In genomic region chr16:15539197-15539596, GRCh38 we compare ENCODE assay signal across 13 cellular contexts.
A peak's percentile ranks its signal among the peaks of the same experiment; 100 is the strongest.
DNase-seq lines count a peak whose midpoint lies in the region; ATAC-seq and TF ChIP-seq lines count a peak whose summit lies in the region.
"Had no signal": no experiment of that assay in that cellular context is flagged by ENCODE, and none has a peak within 500 bp of the region (broad histone marks: within the 10 kb centered on the region; RNA-seq: fewer than 3 reads in every experiment).

No MANE protein-coding gene starts in this region.

- H4K20me1 ChIP-seq in Karpas-422 (ENCODE audit: insufficient read depth, low read depth, low read length) (no peaks in the 10 kb centered on the region), OCI-LY7 (ENCODE audit: insufficient read depth, low read length) (no peaks in the 10 kb centered on the region)

- no peak for TF ChIP-seq CTCF in OCI-LY7 (conservative IDR thresholded peaks at IDR 0.05; ENCODE audit: low read length)
- no peak for TF ChIP-seq CTCF in omental fat pad (IDR thresholded peaks at IDR 0.05)

- H3K79me2 ChIP-seq in Karpas-422 (ENCODE audit: low read length) (no peaks in the 10 kb centered on the region), OCI-LY7 (ENCODE audit: insufficient read depth, low read depth, low read length) (no peaks in the 10 kb centered on the region)

- H3K4me2 ChIP-seq in Karpas-422 (ENCODE audit: low read depth, low read length, poor library complexity, severe bottlenecking), result no peak overlapping the region
- no peak overlapping the region for H3K4me2 ChIP-seq in OCI-LY7 (ENCODE audit: low read length)

- no peak overlapping the region for H3K9ac ChIP-seq in Karpas-422 (ENCODE audit: low read length)

- H3K9me3 ChIP-seq in Karpas-422 (ENCODE audit: low read length) (no peaks in the 10 kb centered on the region), OCI-LY7 (ENCODE audit: low read length) (no peaks in the 10 kb centered on the region; the same call in 1 of the 2 replicates)
- no peaks in the 10 kb centered on the region for H3K9me3 ChIP-seq in effector memory CD4-positive, alpha-beta T cell (ENCODE audit: control insufficient read depth, low read length)
- H3K9me3 ChIP-seq: colonic mucosa had no signal

- H3K9me2 ChIP-seq in Karpas-422 (replicated peaks; ENCODE audit: insufficient read depth, low read length) (no peaks in the 10 kb centered on the region), OCI-LY7 (ENCODE audit: insufficient read depth, low read length) (no peaks in the 10 kb centered on the region)

- H3K4me1 ChIP-seq in Karpas-422 (ENCODE audit: low read length) (no peaks in the 10 kb centered on the region), OCI-LY7 (ENCODE audit: insufficient read depth, low read length, poor library complexity, severe bottlenecking) (no peaks in the 10 kb centered on the region)
- H3K4me1 ChIP-seq in effector memory CD4-positive, alpha-beta T cell (ENCODE audit: control insufficient read depth, insufficient read depth, low read length, poor library complexity, severe bottlenecking), result no peaks in the 10 kb centered on the region
- H3K4me1 ChIP-seq: colonic mucosa had no signal

- no peak overlapping the region for H3K4me3 ChIP-seq in Karpas-422 (ENCODE audit: low read length)
- H3K4me3 ChIP-seq in OCI-LY7 (ENCODE audit: low read depth, low read length, poor library complexity, severe bottlenecking), result no peak overlapping the region
- H3K4me3 ChIP-seq in effector memory CD4-positive, alpha-beta T cell (ENCODE audit: insufficient read depth, low read depth, low read length, poor library complexity, severe bottlenecking), result no peak overlapping the region
- H3K4me3 ChIP-seq: colonic mucosa had no signal

- DNase-seq in DMS 273 (lab: John Stamatoyannopoulos, UW; ENCODE audit: unreplicated experiment) (peak; percentile 92), Karpas-422 (peak; percentile 51), OCI-LY7 (ENCODE audit: low spot score) (peak; percentile 15), iPS-NIHi11 (ENCODE audit: low spot score) (peak; percentile 42), omental fat pad (ENCODE audit: low spot score) (no peak), foreskin melanocyte (no peak)
- no peak for DNase-seq in effector memory CD4-positive, alpha-beta T cell
- DNase-seq: activated naive CD4-positive, alpha-beta T cell treated with anti-CD3 and anti-CD28 coated beads, Interleukin-2, amount 10 ng/mL, durations not matched to agents 7 days and 5 days; colonic mucosa; NCI-H1048; NCI-H345 had no signal

- BruUV-seq in OCI-LY7 (replicated peaks; lab: Mats Ljungman, UMichigan), result no TSS peak

- CTCF ChIA-PET in OCI-LY7 (lab: Charles Lee; ENCODE audit: unreplicated experiment), result interaction anchor here (0.6 kb wide), 1 partner anchor 215 kb away, joined by 3 read pairs; no protein-coding TSS in a partner anchor

- H3K27ac ChIP-seq in Karpas-422 (ENCODE audit: low read length), result no peak overlapping the region
- no peak overlapping the region for H3K27ac ChIP-seq in OCI-LY7 (ENCODE audit: low read depth, low read length, poor library complexity, severe bottlenecking)
- no peak overlapping the region for H3K27ac ChIP-seq in effector memory CD4-positive, alpha-beta T cell (ENCODE audit: insufficient read depth, low read length, poor library complexity, severe bottlenecking)
- H3K27ac ChIP-seq: colonic mucosa had no signal

- H3K36me3 ChIP-seq in Karpas-422 (ENCODE audit: insufficient read depth, low read length) (no peaks in the 10 kb centered on the region), OCI-LY7 (ENCODE audit: insufficient read depth, low read length) (no peaks in the 10 kb centered on the region)
- H3K36me3 ChIP-seq in effector memory CD4-positive, alpha-beta T cell (ENCODE audit: control insufficient read depth, insufficient read depth, low read length), result no peaks in the 10 kb centered on the region
- H3K36me3 ChIP-seq: colonic mucosa had no signal

- intact Hi-C loops in OCI-LY7 (cut with micrococcal nuclease; ENCODE audit: unreplicated experiment), result no loop called here

- no peaks in the 10 kb centered on the region for H3K27me3 ChIP-seq in Karpas-422 (ENCODE audit: low read length)
- no peaks in the 10 kb centered on the region for H3K27me3 ChIP-seq in effector memory CD4-positive, alpha-beta T cell (replicated peaks; ENCODE audit: control insufficient read depth, insufficient read depth, low read length, poor library complexity, severe bottlenecking)
- H3K27me3 ChIP-seq: colonic mucosa had no signal

- ATAC-seq in omental fat pad (ENCODE audit: low FRiP score) (no peak), GM21723 (IDR thresholded peaks at IDR 0.05; ENCODE audit: unreplicated experiment) (no peak)
- ATAC-seq: SK-N-SH treated with all-trans-retinoic acid at 6 μM for 48 hours had no signal

- POLR2A ChIA-PET in OCI-LY7 (lab: Charles Lee), result interaction anchor here (0.6 to 0.7 kb wide), 2 partner anchors 64 to 88 kb away, joined by 3 to 6 read pairs; no protein-coding TSS in a partner anchor

- no peak overlapping the region for H2AFZ ChIP-seq in Karpas-422 (ENCODE audit: low read length)
- no peak overlapping the region for H2AFZ ChIP-seq in OCI-LY7 (ENCODE audit: low read length)

Comparison
In these comparisons a context has a peak if more than half of its experiments do, and no peak if none do; other contexts are left out.
1. DNase-seq: peak in DMS 273 (single experiment), Karpas-422 (single experiment), OCI-LY7 (single experiment) and iPS-NIHi11 (single experiment); none in effector memory CD4-positive, alpha-beta T cell (0 of 3), omental fat pad (single experiment) and foreskin melanocyte (single experiment).